ENCODE assay signal across 25 cellular contexts in the genomic region with DNA sequence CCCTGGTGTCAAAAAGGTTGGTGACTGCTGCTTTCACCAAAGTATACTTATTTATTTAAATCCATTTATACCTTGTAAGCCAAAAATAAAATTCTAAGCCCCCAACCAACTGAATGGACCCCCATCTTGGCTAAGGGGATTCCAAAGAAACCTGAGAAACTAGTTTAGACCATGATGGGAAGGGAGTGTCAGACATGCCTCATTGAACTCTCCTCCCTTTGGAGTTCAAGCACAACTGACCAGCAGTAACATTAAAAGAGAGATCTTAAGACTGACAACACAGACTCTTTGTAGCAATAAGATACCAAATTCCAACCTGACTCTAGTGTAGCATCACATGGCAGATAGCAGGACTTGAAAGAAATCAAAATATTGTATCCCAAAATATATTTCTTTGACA.
"Had no signal": no experiment of that assay in that cellular context is flagged by ENCODE, and none has a peak within 500 bp of the region (broad histone marks: within the 10 kb centered on the region; RNA-seq: fewer than 3 reads in every experiment).

No MANE protein-coding gene starts in this region.

- H3K4me3 Mint-ChIP-seq: dendritic cell treated with granulocyte-macrophage colony-stimulating factor and Interleukin-4, amounts not matched to agents 40 ng/mL and 50 ng/mL, for 4 days; endodermal cell; memory B cell; naive B cell; natural killer cell treated with Interleukin-12 subunit alpha and Interleukin-12 subunit beta and Interleukin-15 and Interleukin-18, amount 100 ng/mL, for 72 hours; stimulated activated effector memory CD8-positive, alpha-beta T cell treated with anti-CD3 and anti-CD28 coated beads, Interleukin-12 subunit alpha, Interleukin-12 subunit beta, amount 100 ng/mL, for 72 hours had no signal

- H3K27me3 ChIP-seq: gastrocnemius medialis, ovary, right atrium auricular region, sigmoid colon, stomach, upper lobe of left lung had no signal

- H3K4me1 Mint-ChIP-seq: memory B cell, naive B cell had no signal

- ATAC-seq: esophagus mucosa; gastrocnemius medialis; natural killer cell treated with Interleukin-12 subunit alpha and Interleukin-12 subunit beta and Interleukin-15 and Interleukin-18, amount 100 ng/mL, for 72 hours; stimulated activated effector memory CD8-positive, alpha-beta T cell treated with anti-CD3 and anti-CD28 coated beads, Interleukin-12 subunit alpha, Interleukin-12 subunit beta, amount 100 ng/mL, for 72 hours had no signal

- H3K9me3 ChIP-seq: gastrocnemius medialis, ovary, right atrium auricular region, stomach, tibial artery, upper lobe of left lung had no signal

- H3K4me1 ChIP-seq: gastrocnemius medialis, right atrium auricular region, sigmoid colon, tibial artery, upper lobe of left lung had no signal

- H3K4me3 ChIP-seq: gastrocnemius medialis, lung, ovary, right atrium auricular region, sigmoid colon, stomach, tibial artery, upper lobe of left lung had no signal

- H3K36me3 Mint-ChIP-seq: memory B cell; naive B cell; natural killer cell treated with Interleukin-12 subunit alpha and Interleukin-12 subunit beta and Interleukin-15 and Interleukin-18, amount 100 ng/mL, for 72 hours; stimulated activated effector memory CD8-positive, alpha-beta T cell treated with anti-CD3 and anti-CD28 coated beads, Interleukin-12 subunit alpha, Interleukin-12 subunit beta, amount 100 ng/mL, for 72 hours had no signal

- H3K9me3 Mint-ChIP-seq: dendritic cell treated with granulocyte-macrophage colony-stimulating factor and Interleukin-4, amounts not matched to agents 40 ng/mL and 50 ng/mL, for 4 days; endodermal cell; memory B cell; naive B cell; natural killer cell treated with Interleukin-12 subunit alpha and Interleukin-12 subunit beta and Interleukin-15 and Interleukin-18, amount 100 ng/mL, for 72 hours; stimulated activated effector memory CD8-positive, alpha-beta T cell treated with anti-CD3 and anti-CD28 coated beads, Interleukin-12 subunit alpha, Interleukin-12 subunit beta, amount 100 ng/mL, for 72 hours had no signal

- H3K27ac Mint-ChIP-seq: dendritic cell treated with granulocyte-macrophage colony-stimulating factor and Interleukin-4, amounts not matched to agents 40 ng/mL and 50 ng/mL, for 4 days; endodermal cell; memory B cell; naive B cell; natural killer cell treated with Interleukin-12 subunit alpha and Interleukin-12 subunit beta and Interleukin-15 and Interleukin-18, amount 100 ng/mL, for 72 hours; stimulated activated effector memory CD8-positive, alpha-beta T cell treated with anti-CD3 and anti-CD28 coated beads, Interleukin-12 subunit alpha, Interleukin-12 subunit beta, amount 100 ng/mL, for 72 hours had no signal

- H3K27ac ChIP-seq: epithelial cell of prostate, gastrocnemius medialis, ovary, right atrium auricular region, sigmoid colon, stomach, tibial artery, upper lobe of left lung had no signal

- DNase-seq: central memory CD4-positive, alpha-beta T cell; effector CD8-positive, alpha-beta T cell; endodermal cell; foreskin fibroblast; gastrocnemius medialis; head of caudate nucleus; kidney; naive B cell; nucleus accumbens; ovary; sigmoid colon; stimulated activated CD4-positive, alpha-beta T cell treated with anti-CD3 and anti-CD28 coated beads, Interleukin-2, amount 100 ng/mL, for 24 hours; stimulated activated CD4-positive, alpha-beta T cell treated with anti-CD3 and anti-CD28 coated beads, Interleukin-4, amount 100 ng/mL, for 24 hours; stimulated activated naive CD4-positive, alpha-beta T cell treated with Interleukin-2 at 50 U/mL for 16 hours; stomach; tibial artery; upper lobe of left lung had no signal

- H3K36me3 ChIP-seq: gastrocnemius medialis, ovary, right atrium auricular region, sigmoid colon, stomach, tibial artery, upper lobe of left lung had no signal
